In the genomic region with DNA sequence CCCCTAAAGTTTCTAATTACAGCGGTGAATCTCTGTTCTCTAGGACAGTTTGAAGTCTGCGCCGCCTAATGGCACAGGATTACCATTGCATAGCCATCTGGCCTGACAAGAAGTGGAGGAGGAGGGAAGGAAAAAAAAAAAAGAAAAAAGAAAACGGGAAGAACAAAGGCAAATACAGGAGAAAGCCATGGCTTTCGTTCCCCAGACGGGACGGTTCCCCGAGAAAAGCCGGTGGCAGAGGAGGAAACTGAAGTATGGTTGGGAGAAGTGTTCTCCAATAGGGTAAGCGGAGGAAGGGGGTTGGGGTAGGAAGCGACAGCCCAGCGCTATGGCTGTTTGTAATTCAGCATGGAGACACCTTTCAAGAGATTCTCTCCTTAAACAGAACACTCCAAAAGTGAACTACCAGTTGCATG, we compare ENCODE assay signal across 8 cellular contexts.
DNase-seq lines count a peak whose midpoint lies in the region; ATAC-seq and TF ChIP-seq lines count a peak whose summit lies in the region.

No MANE protein-coding gene starts in this region.

- H3K79me2 ChIP-seq in OCI-LY1 (ENCODE audit: insufficient read depth, low read length): no peaks in the 10 kb centered on the region

- H3K4me3 ChIP-seq in OCI-LY1 (ENCODE audit: low read depth, low read length, poor library complexity, severe bottlenecking): peak overlapping the region; percentile 68
- H3K4me3 ChIP-seq in right atrium auricular region: peak overlapping the region; percentile 30 to 51

- H3K4me1 ChIP-seq in OCI-LY1 (ENCODE audit: insufficient read depth, low read length, severe bottlenecking) (peaks cover 22% of the 10 kb centered on the region), right atrium auricular region (no peaks in the 10 kb centered on the region)

- H3K36me3 ChIP-seq in OCI-LY1 (ENCODE audit: insufficient read depth, low read length) (no peaks in the 10 kb centered on the region), right atrium auricular region (no peaks in the 10 kb centered on the region)

- peaks cover 6 to 16% (median 10%) of the 10 kb centered on the region in 3 donors for H3K27me3 Mint-ChIP-seq in CD14-positive monocyte (ENCODE audit: low read depth in 3 of 3)
- peaks cover 1% of the 10 kb centered on the region for H3K27me3 Mint-ChIP-seq in activated naive CD8-positive, alpha-beta T cell treated with anti-CD3 and anti-CD28 coated beads, Interleukin-2, amount 50 U/mL, for 24 hours

- H3K9me3 Mint-ChIP-seq in CD14-positive monocyte: peaks cover 0 to 4% (median 0%) of the 10 kb centered on the region in 7 donors
- no peaks in the 10 kb centered on the region for H3K9me3 Mint-ChIP-seq in activated naive CD8-positive, alpha-beta T cell treated with anti-CD3 and anti-CD28 coated beads, Interleukin-2, amount 50 U/mL, for 24 hours

- no peak overlapping the region for H3K27ac ChIP-seq in OCI-LY1 (ENCODE audit: low read depth, low read length, poor library complexity, severe bottlenecking)
- peak overlapping the region; percentile 49 to 54 for H3K27ac ChIP-seq in right atrium auricular region

- H2AFZ ChIP-seq in OCI-LY1 (ENCODE audit: low read length): no peak overlapping the region; the same call in 1 of the 2 replicates

- DNase-seq in CD14-positive monocyte (ENCODE audit: low spot score) (no peak), right atrium auricular region (ENCODE audit: low spot score) (no peak), posterior cingulate gyrus (peak in 6 of 10 donors; percentile 12 to 85 (median 32)), NCI-H128 (lab: John Stamatoyannopoulos, UW; ENCODE audit: unreplicated experiment) (no peak)
- DNase-seq in activated naive CD8-positive, alpha-beta T cell treated with anti-CD3 and anti-CD28 coated beads, Interleukin-2, amount 50 U/mL, for 24 hours: peak; percentile 24

- peak overlapping the region in 5 of 7 donors; percentile 41 to 74 (median 54) for H3K27ac Mint-ChIP-seq in CD14-positive monocyte
- peak overlapping the region; percentile 81 for H3K27ac Mint-ChIP-seq in activated naive CD8-positive, alpha-beta T cell treated with anti-CD3 and anti-CD28 coated beads, Interleukin-2, amount 50 U/mL, for 24 hours

- ATAC-seq in GM18909 (IDR thresholded peaks at IDR 0.05; ENCODE audit: poor library complexity, unreplicated experiment) (peak; percentile 62), HG03159 (IDR thresholded peaks at IDR 0.05; ENCODE audit: unreplicated experiment) (peak; percentile 58)
- peak; percentile 60 for ATAC-seq in activated naive CD8-positive, alpha-beta T cell treated with anti-CD3 and anti-CD28 coated beads, Interleukin-2, amount 50 U/mL, for 24 hours

- peak overlapping the region; percentile 58 for H3K9ac ChIP-seq in OCI-LY1 (ENCODE audit: low read length)

- intact Hi-C loops in CD14-positive monocyte (cut with micrococcal nuclease) (loop anchor here in 1 of 2 donors (10.0 kb wide), 1 partner anchor 316 kb away; a partner anchor contains a TSS), posterior cingulate gyrus (cut with DNase I) (loop anchor here (5.0 kb wide), 1 partner anchor 314 kb away; a partner anchor contains a TSS)

- TF ChIP-seq CTCF in CD14-positive monocyte (IDR thresholded peaks at IDR 0.05) (peak; percentile 25), OCI-LY1 (IDR thresholded peaks at IDR 0.05; ENCODE audit: low read length) (peak; percentile 59), right atrium auricular region (IDR thresholded peaks at IDR 0.05) (peak in 1 of 2 donors; percentile 69)

- H3K4me2 ChIP-seq in OCI-LY1 (ENCODE audit: low read length): peak overlapping the region; percentile 95

- no peaks in the 10 kb centered on the region for H3K9me3 ChIP-seq in OCI-LY1 (ENCODE audit: low read length)
- no peaks in the 10 kb centered on the region for H3K9me3 ChIP-seq in right atrium auricular region

- H4K20me1 ChIP-seq in OCI-LY1 (ENCODE audit: insufficient read depth, low read length): no peaks in the 10 kb centered on the region

- H3K4me1 Mint-ChIP-seq in CD14-positive monocyte: peaks cover 18% of the 10 kb centered on the region
- peaks cover 9% of the 10 kb centered on the region for H3K4me1 Mint-ChIP-seq in activated naive CD8-positive, alpha-beta T cell treated with anti-CD3 and anti-CD28 coated beads, Interleukin-2, amount 50 U/mL, for 24 hours

- peak overlapping the region; percentile 91 to 97 for H3K4me3 Mint-ChIP-seq in CD14-positive monocyte
- H3K4me3 Mint-ChIP-seq in activated naive CD8-positive, alpha-beta T cell treated with anti-CD3 and anti-CD28 coated beads, Interleukin-2, amount 50 U/mL, for 24 hours: peak overlapping the region; percentile 94

- H3K9me2 ChIP-seq in OCI-LY1 (ENCODE audit: low read depth, low read length): no peaks in the 10 kb centered on the region

- H3K27me3 ChIP-seq in OCI-LY1 (ENCODE audit: insufficient read depth, low read length) (no peaks in the 10 kb centered on the region), right atrium auricular region (no peaks in the 10 kb centered on the region)

- H3K36me3 Mint-ChIP-seq in CD14-positive monocyte: no peaks in the 10 kb centered on the region
- H3K36me3 Mint-ChIP-seq in activated naive CD8-positive, alpha-beta T cell treated with anti-CD3 and anti-CD28 coated beads, Interleukin-2, amount 50 U/mL, for 24 hours (ENCODE audit: low read depth): no peaks in the 10 kb centered on the region

- H3F3A ChIP-seq in OCI-LY1 (ENCODE audit: insufficient read depth, low read length): no peaks in the 10 kb centered on the region

Comparison
In these comparisons a context has a peak if more than half of its experiments do, and no peak if none do; other contexts are left out.
1. DNase-seq: peak in activated naive CD8-positive, alpha-beta T cell treated with anti-CD3 and anti-CD28 coated beads, Interleukin-2, amount 50 U/mL, for 24 hours (single experiment) and posterior cingulate gyrus (6 of 10); none in CD14-positive monocyte (single experiment), right atrium auricular region (single experiment) and NCI-H128 (single experiment).
2. Peak in every context shown above with its lines, with median percentiles within 50 percentile points of each other: ATAC-seq.